In the genomic region with DNA sequence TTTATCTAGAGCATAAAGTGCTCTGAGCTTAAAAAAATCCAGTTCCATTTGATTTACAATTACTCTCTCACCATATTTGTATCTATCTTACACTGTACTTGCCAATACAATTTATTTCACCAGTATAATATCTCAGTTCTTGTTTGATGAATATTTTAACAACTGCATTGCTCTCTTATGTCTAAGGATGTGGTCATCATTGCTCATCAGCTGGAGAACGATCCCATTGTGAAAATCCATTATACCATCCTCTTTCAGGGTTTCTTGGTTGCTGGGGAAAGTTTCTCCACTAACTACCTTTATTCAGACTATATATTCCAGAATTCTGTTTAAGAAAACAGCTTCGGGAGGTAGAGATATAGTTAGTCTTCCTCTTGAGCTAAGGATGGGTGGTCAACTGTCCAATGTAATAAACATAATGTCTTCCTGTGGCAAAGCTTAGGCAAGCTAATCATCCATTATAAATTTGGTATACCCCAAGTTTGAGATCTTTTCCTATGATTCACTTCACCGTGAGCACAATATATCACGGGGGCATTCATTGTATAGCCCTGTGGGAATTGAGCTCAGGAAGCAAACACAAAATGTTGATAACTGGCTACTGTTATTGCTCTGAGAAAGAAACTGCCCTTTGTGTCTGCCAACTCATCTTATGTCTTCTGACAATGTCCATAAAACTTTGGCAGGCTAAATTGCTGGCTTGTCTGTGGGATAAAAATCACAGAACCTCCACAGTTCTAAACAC, we compare ENCODE assay signal across 21 cellular contexts.
A peak's percentile ranks its signal among the peaks of the same experiment; 100 is the strongest.
DNase-seq lines count a peak whose midpoint lies in the region; ATAC-seq and TF ChIP-seq lines count a peak whose summit lies in the region.
"Had no signal": no experiment of that assay in that cellular context is flagged by ENCODE, and none has a peak within 500 bp of the region (broad histone marks: within the 10 kb centered on the region; RNA-seq: fewer than 3 reads in every experiment).

No MANE protein-coding gene starts in this region.

- no peaks in the 10 kb centered on the region for H3K27me3 ChIP-seq in ACC112 (ENCODE audit: insufficient read depth, low read length)
- H3K27me3 ChIP-seq in ascending aorta: no peaks in the 10 kb centered on the region
- H3K27me3 ChIP-seq: gastroesophageal sphincter, upper lobe of left lung had no signal

- no peaks in the 10 kb centered on the region for H3K36me3 ChIP-seq in ACC112 (ENCODE audit: insufficient read depth, low read length)
- H3K36me3 ChIP-seq in ascending aorta: no peaks in the 10 kb centered on the region
- H3K36me3 ChIP-seq: gastroesophageal sphincter, upper lobe of left lung had no signal

- H3K4me1 Mint-ChIP-seq in activated CD8-positive, alpha-beta T cell treated with anti-CD3 and anti-CD28 coated beads, Interleukin-2, amount 10 ng/mL, durations not matched to agents 7 days and 5 days (ENCODE audit: low read depth): no peaks in the 10 kb centered on the region
- H3K4me1 Mint-ChIP-seq: activated naive CD8-positive, alpha-beta T cell treated with anti-CD3 and anti-CD28 coated beads, Interleukin-2, amount 10 ng/mL, durations not matched to agents 7 days and 5 days had no signal

- DNase-seq in HCEC 1CT: peak; percentile 53
- DNase-seq in amniotic epithelial cell (ENCODE audit: low read depth): peak; percentile 3
- DNase-seq in foreskin melanocyte: peak; percentile 26
- DNase-seq in activated CD8-positive, alpha-beta T cell treated with anti-CD3 and anti-CD28 coated beads, Interleukin-2, amount 10 ng/mL, durations not matched to agents 7 days and 5 days: no peak
- no peak for DNase-seq in ascending aorta (ENCODE audit: low spot score in 2 of 2)
- no peak for DNase-seq in SKM-1 treated with dmso at 0.1 percent for 144 hours (lab: John Stamatoyannopoulos, UW; ENCODE audit: unreplicated experiment)
- DNase-seq in AML-193 (lab: John Stamatoyannopoulos, UW): no peak
- DNase-seq: 8988T; activated naive CD8-positive, alpha-beta T cell treated with anti-CD3 and anti-CD28 coated beads, Interleukin-2, amount 10 ng/mL, durations not matched to agents 7 days and 5 days; C1 segment of cervical spinal cord; GDM1; H9; mammary epithelial cell; NCI-H1105 treated with DMSO at 0.1 percent for 48 hours; NCI-H2081 treated with DMSO at 0.1 percent for 48 hours; NCI-H524; nucleus accumbens; upper lobe of left lung had no signal

- no peak overlapping the region for H3K27ac Mint-ChIP-seq in activated CD8-positive, alpha-beta T cell treated with anti-CD3 and anti-CD28 coated beads, Interleukin-2, amount 10 ng/mL, durations not matched to agents 7 days and 5 days
- H3K27ac Mint-ChIP-seq: activated naive CD8-positive, alpha-beta T cell treated with anti-CD3 and anti-CD28 coated beads, Interleukin-2, amount 10 ng/mL, durations not matched to agents 7 days and 5 days; activated T-helper 1 cell treated with anti-CD3 and anti-CD28 coated beads, Interleukin-12 subunit alpha, Interleukin-12 subunit beta, Interleukin-2, Interleukin-4 antibody, amounts not matched to agents 30 ng/mL and 10 ng/mL and 1 ng/mL, durations not matched to agents 14 hours and 24 hours and 36 hours; H9 had no signal

- peak overlapping the region; percentile 43 for H2AFZ ChIP-seq in ACC112 (ENCODE audit: low read length, unreplicated experiment)

- H3K9me3 ChIP-seq in ascending aorta: no peaks in the 10 kb centered on the region
- H3K9me3 ChIP-seq: gastroesophageal sphincter, upper lobe of left lung had no signal

- no peak overlapping the region for H3K4me3 Mint-ChIP-seq in activated CD8-positive, alpha-beta T cell treated with anti-CD3 and anti-CD28 coated beads, Interleukin-2, amount 10 ng/mL, durations not matched to agents 7 days and 5 days
- H3K4me3 Mint-ChIP-seq: activated naive CD8-positive, alpha-beta T cell treated with anti-CD3 and anti-CD28 coated beads, Interleukin-2, amount 10 ng/mL, durations not matched to agents 7 days and 5 days; activated T-helper 1 cell treated with anti-CD3 and anti-CD28 coated beads, Interleukin-12 subunit alpha, Interleukin-12 subunit beta, Interleukin-2, Interleukin-4 antibody, amounts not matched to agents 30 ng/mL and 10 ng/mL and 1 ng/mL, durations not matched to agents 14 hours and 24 hours and 36 hours; H9 had no signal

- H3K79me2 ChIP-seq in ACC112 (ENCODE audit: control insufficient read depth, insufficient read depth, low read length, unreplicated experiment): no peaks in the 10 kb centered on the region

- H3K27me3 Mint-ChIP-seq in activated CD8-positive, alpha-beta T cell treated with anti-CD3 and anti-CD28 coated beads, Interleukin-2, amount 10 ng/mL, durations not matched to agents 7 days and 5 days (ENCODE audit: low read depth): no peaks in the 10 kb centered on the region
- H3K27me3 Mint-ChIP-seq: activated naive CD8-positive, alpha-beta T cell treated with anti-CD3 and anti-CD28 coated beads, Interleukin-2, amount 10 ng/mL, durations not matched to agents 7 days and 5 days had no signal

- intact Hi-C loops in ascending aorta (cut with DNase I): no loop called here

- no peak for ATAC-seq in activated CD8-positive, alpha-beta T cell treated with anti-CD3 and anti-CD28 coated beads, Interleukin-2, amount 10 ng/mL, durations not matched to agents 7 days and 5 days
- ATAC-seq: gastroesophageal sphincter had no signal

- TF ChIP-seq CTCF in ascending aorta (IDR thresholded peaks at IDR 0.05): no peak

- H3K36me3 Mint-ChIP-seq in activated CD8-positive, alpha-beta T cell treated with anti-CD3 and anti-CD28 coated beads, Interleukin-2, amount 10 ng/mL, durations not matched to agents 7 days and 5 days (ENCODE audit: low read depth): no peaks in the 10 kb centered on the region
- H3K36me3 Mint-ChIP-seq: activated naive CD8-positive, alpha-beta T cell treated with anti-CD3 and anti-CD28 coated beads, Interleukin-2, amount 10 ng/mL, durations not matched to agents 7 days and 5 days had no signal

- peak overlapping the region; percentile 29; the same call in 1 of the 2 replicates for H3K4me3 ChIP-seq in ACC112 (ENCODE audit: low read depth, low read length)
- H3K4me3 ChIP-seq in ascending aorta: no peak overlapping the region
- H3K4me3 ChIP-seq: gastroesophageal sphincter, upper lobe of left lung had no signal

- CTCF ChIA-PET in activated CD8-positive, alpha-beta T cell treated with anti-CD3 and anti-CD28 coated beads, Interleukin-2, amount 10 ng/mL, durations not matched to agents 7 days and 5 days (lab: Charles Lee): interaction anchor here (1.0 kb wide), 1 partner anchor 27 kb away, joined by 3 read pairs; no protein-coding TSS in a partner anchor

- H3K9me3 Mint-ChIP-seq in activated CD8-positive, alpha-beta T cell treated with anti-CD3 and anti-CD28 coated beads, Interleukin-2, amount 10 ng/mL, durations not matched to agents 7 days and 5 days (ENCODE audit: insufficient read depth): peaks cover 17% of the 10 kb centered on the region
- H3K9me3 Mint-ChIP-seq: H9 had no signal

- H3K27ac ChIP-seq in ACC112 (ENCODE audit: low read depth, low read length) (peak overlapping the region; percentile 69), ascending aorta (no peak overlapping the region)
- H3K27ac ChIP-seq: gastroesophageal sphincter, upper lobe of left lung had no signal

- POLR2A ChIA-PET in activated CD8-positive, alpha-beta T cell treated with anti-CD3 and anti-CD28 coated beads, Interleukin-2, amount 10 ng/mL, durations not matched to agents 7 days and 5 days (lab: Charles Lee): no interaction called here

- H3K4me1 ChIP-seq in ACC112 (ENCODE audit: control insufficient read depth, insufficient read depth, low read length, unreplicated experiment) (peaks cover 9% of the 10 kb centered on the region), ascending aorta (no peaks in the 10 kb centered on the region)
- H3K4me1 ChIP-seq: gastroesophageal sphincter, upper lobe of left lung had no signal

Comparison
In these comparisons a context has a peak if more than half of its experiments do, and no peak if none do; other contexts are left out.
1. DNase-seq: peak in HCEC 1CT (single experiment), amniotic epithelial cell (single experiment) and foreskin melanocyte (single experiment); none in activated CD8-positive, alpha-beta T cell treated with anti-CD3 and anti-CD28 coated beads, Interleukin-2, amount 10 ng/mL, durations not matched to agents 7 days and 5 days (single experiment), ascending aorta (0 of 2), SKM-1 treated with dmso at 0.1 percent for 144 hours (single experiment) and AML-193 (0 of 2).